ENCODE assay signal across 16 cellular contexts in the genomic region with DNA sequence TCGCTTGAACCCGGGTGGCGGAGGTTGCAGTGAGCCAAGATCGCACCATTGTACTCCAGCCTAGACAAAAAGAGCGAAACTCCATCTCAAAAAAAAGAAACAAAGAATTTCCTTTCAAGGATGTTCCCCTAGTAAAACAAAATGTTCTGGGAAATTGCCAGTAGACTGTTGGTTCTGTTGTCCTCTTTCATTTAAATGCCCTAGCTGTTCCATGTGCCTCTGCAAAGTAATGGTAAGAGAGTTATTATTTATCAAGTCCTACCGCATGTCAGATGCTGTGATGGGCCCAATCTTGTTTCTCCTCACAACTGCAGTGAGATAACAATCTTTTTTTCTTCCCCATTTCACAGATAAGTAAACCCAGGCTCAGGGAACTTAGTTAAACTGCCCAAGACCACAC.
A peak's percentile ranks its signal among the peaks of the same experiment; 100 is the strongest.
DNase-seq lines count a peak whose midpoint lies in the region; ATAC-seq and TF ChIP-seq lines count a peak whose summit lies in the region.
"Had no signal": no experiment of that assay in that cellular context is flagged by ENCODE, and none has a peak within 500 bp of the region (broad histone marks: within the 10 kb centered on the region; RNA-seq: fewer than 3 reads in every experiment).

No MANE protein-coding gene starts in this region.

- no peak overlapping the region for H3K23ac ChIP-seq in trophoblast cell (ENCODE audit: low read length)

- peak overlapping the region; percentile 99 for H4K91ac ChIP-seq in trophoblast cell (ENCODE audit: low read depth, low read length)

- H3K18ac ChIP-seq in trophoblast cell (ENCODE audit: low read length): peak overlapping the region; percentile 58

- ATAC-seq in HG03039 (IDR thresholded peaks at IDR 0.05; ENCODE audit: unreplicated experiment) (no peak), GM21528 (IDR thresholded peaks at IDR 0.05; ENCODE audit: low FRiP score, unreplicated experiment) (no peak), GM19351 (IDR thresholded peaks at IDR 0.05; ENCODE audit: unreplicated experiment) (no peak), omental fat pad (ENCODE audit: low FRiP score) (no peak)
- ATAC-seq: CD8-positive, alpha-beta T cell; GM12878 had no signal

- peak overlapping the region; percentile 87 for H4K8ac ChIP-seq in trophoblast cell (ENCODE audit: low read depth, low read length)

- H2BK120ac ChIP-seq in trophoblast cell (ENCODE audit: insufficient read depth, low read length, poor library complexity): peak overlapping the region; percentile 83

- H3K4me3 ChIP-seq in trophoblast cell (ENCODE audit: low read depth, low read length): no peak overlapping the region
- H3K4me3 ChIP-seq: GM12878, HAP-1 had no signal

- no peak overlapping the region for H3K4me2 ChIP-seq in trophoblast cell (ENCODE audit: low read length)

- no peaks in the 10 kb centered on the region for H3K9me3 ChIP-seq in trophoblast cell (ENCODE audit: insufficient read depth, low read depth, low read length)
- H3K9me3 ChIP-seq: Caco-2 had no signal

- no peak overlapping the region for H4K12ac ChIP-seq in trophoblast cell (ENCODE audit: low read depth, low read length)

- peak overlapping the region; percentile 46 for H2BK12ac ChIP-seq in trophoblast cell (ENCODE audit: low read length)

- H3K79me2 ChIP-seq in trophoblast cell (ENCODE audit: control insufficient read depth, insufficient read depth, low read length, poor library complexity): peaks cover 17% of the 10 kb centered on the region

- peak overlapping the region; percentile 75 for H3K14ac ChIP-seq in trophoblast cell (ENCODE audit: low read length)

- H2BK5ac ChIP-seq in trophoblast cell (ENCODE audit: low read depth, low read length, poor library complexity): peak overlapping the region; percentile 100

- TF ChIP-seq CTCF in VCaP (conservative IDR thresholded peaks at IDR 0.05): no peak
- no peak for TF ChIP-seq CTCF in omental fat pad (IDR thresholded peaks at IDR 0.05)

- no peaks in the 10 kb centered on the region for H3K27me3 ChIP-seq in trophoblast cell (ENCODE audit: insufficient read depth, low read length)

- H3K4me1 ChIP-seq in trophoblast cell (ENCODE audit: control insufficient read depth in 1 of 2, insufficient read depth in 2 of 2, low read length in 2 of 2): peaks cover 25 to 31% of the 10 kb centered on the region in 2 experiments
- H3K4me1 ChIP-seq: Caco-2 had no signal

- H3K27ac ChIP-seq in VCaP: peak overlapping the region; percentile 42
- peak overlapping the region; percentile 99 for H3K27ac ChIP-seq in trophoblast cell (ENCODE audit: low read depth, low read length)
- H3K27ac ChIP-seq in substantia nigra (ENCODE audit: low read depth, low read length, poor library complexity, severe bottlenecking): peak overlapping the region; percentile 56

- peaks cover 17 to 20% of the 10 kb centered on the region in 2 experiments for H3K36me3 ChIP-seq in trophoblast cell (ENCODE audit: control insufficient read depth in 1 of 2, insufficient read depth in 2 of 2, low read length in 2 of 2)
- H3K36me3 ChIP-seq: HAP-1 had no signal

- H2AFZ ChIP-seq in trophoblast cell (ENCODE audit: insufficient read depth, low read length, poor library complexity): no peak overlapping the region

- no peak overlapping the region for H3K9ac ChIP-seq in trophoblast cell (ENCODE audit: low read length)

- no peak overlapping the region for H2AK5ac ChIP-seq in trophoblast cell (ENCODE audit: low read length)

- WGBS in trophoblast cell (ENCODE audit: extremely low coverage, insufficient coverage, insufficient read length): no CpG with 5 or more reads among the region's 6 CpGs

- no peak for DNase-seq in trophoblast cell
- no peak for DNase-seq in substantia nigra (lab: John Stamatoyannopoulos, UW)
- no peak for DNase-seq in omental fat pad (ENCODE audit: low spot score)
- DNase-seq: C1 segment of cervical spinal cord; Caco-2; CD4-positive, CD25-positive, alpha-beta regulatory T cell; CD8-positive, alpha-beta T cell; DMS153; DND-41; GOT3 had no signal

- H3K79me1 ChIP-seq in trophoblast cell (ENCODE audit: low read length): peaks cover 75% of the 10 kb centered on the region

- peak overlapping the region; percentile 22 for H3K4ac ChIP-seq in trophoblast cell (ENCODE audit: low read depth, low read length)

Comparison
In these comparisons a context has a peak if more than half of its experiments do, and no peak if none do; other contexts are left out.
1. H3K27ac ChIP-seq: peak in every context shown above with its lines; median percentile 99 in trophoblast cell; 56 in substantia nigra; 42 in VCaP.